In genomic region chr9:93586290-93587057, GRCh38 we compare ENCODE assay signal across 18 cellular contexts. TPM values are rescaled to one million over a fixed set of nuclear protein-coding genes. Genes with fewer than 3 reads are reported as not detected.
DNase-seq lines count a peak whose midpoint lies in the region; FAIRE-seq and TF ChIP-seq lines count a peak whose summit lies in the region.
"Had no signal": no experiment of that assay in that cellular context is flagged by ENCODE, and none has a peak within 500 bp of the region (broad histone marks: within the 10 kb centered on the region; RNA-seq: fewer than 3 reads in every experiment).

No MANE protein-coding gene starts in this region.

- no peak for TF ChIP-seq EP300 in transverse colon (IDR thresholded peaks at IDR 0.05; ENCODE audit: low read depth)

- H3K27me3 ChIP-seq in bronchial epithelial cell (ENCODE audit: control insufficient read depth, insufficient read depth, low read length) (no peaks in the 10 kb centered on the region), transverse colon (no peaks in the 10 kb centered on the region), WERI-Rb-1 (ENCODE audit: insufficient read depth, low read depth, severe bottlenecking) (no peaks in the 10 kb centered on the region)
- H3K27me3 ChIP-seq: tibial nerve had no signal

- DNase-seq in D341Med (ENCODE audit: low spot score) (peak; percentile 13), bronchial epithelial cell (ENCODE audit: low read depth) (no peak), iPS-NIHi7 (ENCODE audit: extremely low spot score) (peak; percentile 5), renal cortical epithelial cell (ENCODE audit: low read depth) (peak; percentile 70), NCI-H1930 (lab: John Stamatoyannopoulos, UW) (no peak), NCI-H748 treated with DMSO at 0.1 percent for 48 hours (lab: John Stamatoyannopoulos, UW) (no peak), transverse colon (no peak), WERI-Rb-1 (no peak)
- DNase-seq: central memory CD4-positive, alpha-beta T cell; DMS153; effector CD8-positive, alpha-beta T cell; NCI-H1105; NCI-H526 treated with DMSO at 0.1 percent for 48 hours; PC-9; SK-N-SH; stimulated activated CD4-positive, alpha-beta T cell treated with anti-CD3 and anti-CD28 coated beads, Interleukin-12 subunit alpha, Interleukin-12 subunit beta, amount 100 ng/mL, for 4 hours; stimulated activated naive B cell treated with anti-CD40 and anti-IgM and Interleukin-4, amounts not matched to agents 10 μg/mL and 1 μg/mL and 100 μg/mL, for 72 hours had no signal

- H3K9me3 ChIP-seq in transverse colon: no peaks in the 10 kb centered on the region
- no peaks in the 10 kb centered on the region for H3K9me3 ChIP-seq in WERI-Rb-1 (ENCODE audit: severe bottlenecking)

- WGBS in transverse colon (ENCODE audit: low coverage in 1 of 2), 2 donors: 97% methylated on average over 13 of the region's 13 CpGs; no CpG with 5 or more reads in 1 of the 2 donors

- H3K4me1 ChIP-seq in transverse colon: peaks cover 11 to 31% (median 15%) of the 10 kb centered on the region in 4 donors

- H3K36me3 ChIP-seq in bronchial epithelial cell (ENCODE audit: control insufficient read depth, insufficient read depth, low read length): no peaks in the 10 kb centered on the region
- no peaks in the 10 kb centered on the region for H3K36me3 ChIP-seq in transverse colon
- no peaks in the 10 kb centered on the region for H3K36me3 ChIP-seq in WERI-Rb-1
- H3K36me3 ChIP-seq: tibial nerve had no signal

- H3K27ac ChIP-seq in transverse colon (no peak overlapping the region), WERI-Rb-1 (no peak overlapping the region)
- H3K27ac ChIP-seq: PC-9, tibial nerve had no signal

- intact Hi-C loops in transverse colon (cut with DNase I; ENCODE audit: low total_unique reads): no loop called here

- no peak for TF ChIP-seq POLR2A in transverse colon (IDR thresholded peaks at IDR 0.05)

- no peak overlapping the region for H3K4me3 ChIP-seq in bronchial epithelial cell (ENCODE audit: low read depth, low read length)
- H3K4me3 ChIP-seq in transverse colon: no peak overlapping the region
- no peak overlapping the region for H3K4me3 ChIP-seq in WERI-Rb-1 (ENCODE audit: low read depth, low read length)
- H3K4me3 ChIP-seq: PC-9, tibial nerve had no signal

- FAIRE-seq in bronchial epithelial cell (lab: Jason Lieb, UNC): peak; percentile 76

- TF ChIP-seq CTCF in bronchial epithelial cell (IDR thresholded peaks at IDR 0.05; ENCODE audit: insufficient read depth, low read length, severe bottlenecking): no peak
- no peak for TF ChIP-seq CTCF in transverse colon (IDR thresholded peaks at IDR 0.05)
- no peak for TF ChIP-seq CTCF in WERI-Rb-1 (IDR thresholded peaks at IDR 0.05; ENCODE audit: low read depth, low read length)

- in situ Hi-C loops in transverse colon (cut with MboI; ENCODE audit: low pct_ligation_motif_present in 1 of 4, low pct_unique_long_range_greater_than_20kb in 1 of 4, low sequenced_read_pairs in 3 of 4): no loop called here

RNA-seq across cellular contexts. Expression of gene PHF2, which starts 10.1 kb away (rescaled TPM):
- total RNA-seq in bronchial epithelial cell (10.0 and 10.9 TPM in 2 replicates), renal cortical epithelial cell (8.3 and 15.1 TPM in 2 replicates), transverse colon (10 to 100 TPM; 21.1 to 38.2 (median 21.3) TPM)

Comparison
In these comparisons a context has a peak if more than half of its experiments do, and no peak if none do; other contexts are left out.
1. DNase-seq: peak in D341Med (single experiment), iPS-NIHi7 (single experiment) and renal cortical epithelial cell (single experiment); none in bronchial epithelial cell (single experiment), NCI-H1930 (0 of 2), NCI-H748 treated with DMSO at 0.1 percent for 48 hours (single experiment), transverse colon (single experiment) and WERI-Rb-1 (single experiment).